Comparison of ENCODE assay signal across 1 cellular context in genomic region chr11:70404244-70404643, GRCh38.
TF ChIP-seq lines count a peak whose summit lies in the region.

No MANE protein-coding gene starts in this region.

TF ChIP-seq in WTC11, 78 proteins besides CTCF, POLR2A, EP300 and RAD21 (continued from another document):
- TF ChIP-seq ETV6 (CRISPR knock-in tag; IDR thresholded peaks at IDR 0.05) (no peak), ZBTB21 (CRISPR knock-in tag; IDR thresholded peaks at IDR 0.05; ENCODE audit: borderline replicate concordance) (no peak), FOXP4 (CRISPR knock-in tag; IDR thresholded peaks at IDR 0.05) (no peak), ZNF121 (CRISPR knock-in tag; IDR thresholded peaks at IDR 0.05) (no peak), ARID4B (CRISPR knock-in tag; IDR thresholded peaks at IDR 0.05; ENCODE audit: borderline replicate concordance) (no peak), ZSCAN18 (CRISPR knock-in tag; IDR thresholded peaks at IDR 0.05) (no peak), PRDM15 (CRISPR knock-in tag; IDR thresholded peaks at IDR 0.05) (no peak), CBFB (CRISPR knock-in tag; IDR thresholded peaks at IDR 0.05; ENCODE audit: low read depth) (no peak), TP53 (CRISPR knock-in tag; IDR thresholded peaks at IDR 0.05) (no peak), NFYB (CRISPR knock-in tag; conservative IDR thresholded peaks at IDR 0.05; ENCODE audit: low read depth) (no peak)
